15 cellular contexts compared by ENCODE assay signal in genomic region chr2:117523842-117524241, GRCh38.
"Had no signal": no experiment of that assay in that cellular context is flagged by ENCODE, and none has a peak within 500 bp of the region (broad histone marks: within the 10 kb centered on the region; RNA-seq: fewer than 3 reads in every experiment).

No MANE protein-coding gene starts in this region.

- ATAC-seq: natural killer cell treated with Interleukin-12 subunit alpha and Interleukin-12 subunit beta and Interleukin-15 and Interleukin-18, amount 100 ng/mL, for 72 hours had no signal

- H3K27me3 ChIP-seq: heart left ventricle, left lung, neural progenitor cell, ovary had no signal

- FAIRE-seq: endometrium, frontal cortex, islet of Langerhans, small intestine, urothelium cell line had no signal

- H3K4me1 ChIP-seq: left lung, lower lobe of right lung, neural progenitor cell had no signal

- DNase-seq: effector memory CD4-positive, alpha-beta T cell; kidney glomerular epithelial cell; stimulated activated CD4-positive, alpha-beta T cell treated with anti-CD3 and anti-CD28 coated beads, Interleukin-2, amount 100 ng/mL, for 48 hours; stimulated activated naive CD4-positive, alpha-beta T cell treated with Interleukin-2 at 50 U/mL for 16 hours had no signal

- H3K4me3 ChIP-seq: heart left ventricle, left lung, lower lobe of right lung, neural progenitor cell, ovary had no signal

- H3K9me3 ChIP-seq: heart left ventricle, left lung, lower lobe of right lung, ovary had no signal

- H3K27ac ChIP-seq: heart left ventricle, left lung, lower lobe of right lung, neural progenitor cell, ovary had no signal

- H3K36me3 ChIP-seq: heart left ventricle, left lung, lower lobe of right lung, neural progenitor cell, ovary had no signal
